In the genomic region with DNA sequence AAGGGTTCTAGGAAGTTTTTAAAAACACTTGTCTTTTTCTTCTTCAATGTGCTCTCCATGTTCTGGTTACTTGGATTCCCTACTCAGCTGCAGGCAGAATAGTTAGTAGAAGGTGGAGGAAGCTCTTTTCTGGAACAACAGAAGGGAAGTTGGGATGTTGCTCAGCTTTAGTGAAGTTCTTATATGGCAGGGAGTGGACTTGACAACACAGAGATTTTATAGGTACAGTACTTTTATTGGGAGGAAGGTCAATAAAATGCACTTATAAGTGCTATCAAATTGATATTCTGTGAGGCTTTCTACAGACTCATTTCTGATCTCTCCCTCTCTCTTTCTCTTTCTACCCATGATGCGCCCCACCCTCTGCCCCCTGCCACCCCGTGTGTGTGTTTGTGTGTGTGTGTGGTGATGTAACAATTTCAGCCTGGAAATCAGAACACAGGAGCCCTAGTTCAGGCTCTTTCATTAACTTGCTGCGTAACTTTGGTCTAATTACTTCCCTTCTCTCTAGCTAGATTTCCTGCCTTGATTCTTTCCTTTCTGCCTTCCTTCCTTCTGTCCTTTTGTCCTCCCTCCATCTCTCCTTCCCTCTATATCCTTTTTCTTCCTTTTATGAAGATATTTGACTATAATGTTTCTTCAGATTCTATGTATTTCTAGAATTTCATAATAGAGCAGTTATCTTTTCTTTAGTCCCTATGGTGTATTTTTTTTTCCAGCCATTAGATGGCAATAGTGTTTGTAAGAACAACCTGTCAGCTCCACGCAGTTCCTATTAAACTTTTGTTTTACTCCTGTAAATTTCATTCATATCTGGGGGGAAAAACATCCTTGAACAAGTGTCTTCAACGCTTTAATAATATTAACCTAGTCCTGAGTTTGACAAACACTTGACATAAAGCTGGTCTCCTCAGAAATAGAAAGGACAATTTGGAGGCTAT, we compare ENCODE assay signal across 10 cellular contexts. TPM values are rescaled to one million over a fixed set of nuclear protein-coding genes. Genes with fewer than 3 reads are reported as not detected.
A peak's percentile ranks its signal among the peaks of the same experiment; 100 is the strongest.
DNase-seq lines count a peak whose midpoint lies in the region; ATAC-seq and TF ChIP-seq lines count a peak whose summit lies in the region.
"Had no signal": no experiment of that assay in that cellular context is flagged by ENCODE, and none has a peak within 500 bp of the region (broad histone marks: within the 10 kb centered on the region; RNA-seq: fewer than 3 reads in every experiment).

No MANE protein-coding gene starts in this region.

- peak in 2 of 3 experiments; percentile 26 to 42 for TF ChIP-seq CTCF in esophagus muscularis mucosa (IDR thresholded peaks at IDR 0.05)
- TF ChIP-seq CTCF in tibial nerve (IDR thresholded peaks at IDR 0.05) = peak in 3 of 5 experiments; percentile 15 to 33 (median 25)

- WGBS in esophagus muscularis mucosa = 38% methylated on average over 5 of the region's 5 CpGs
- 37 to 39% methylated on average over 5 of the region's 5 CpGs for WGBS in tibial nerve, 2 donors

- TF ChIP-seq POLR2A in esophagus muscularis mucosa (IDR thresholded peaks at IDR 0.05; ENCODE audit: low read depth) (no peak), tibial nerve (IDR thresholded peaks at IDR 0.05) (no peak)

- peak overlapping the region; percentile 37 for H3K27ac Mint-ChIP-seq in activated naive CD8-positive, alpha-beta T cell
- no peak overlapping the region for H3K27ac Mint-ChIP-seq in activated naive CD8-positive, alpha-beta T cell treated with anti-CD3 and anti-CD28 coated beads, Interleukin-2, amount 50 U/mL, for 24 hours

- H3K27me3 ChIP-seq in esophagus muscularis mucosa (no peaks in the 10 kb centered on the region), tibial nerve (no peaks in the 10 kb centered on the region)
- H3K27me3 ChIP-seq: gastrocnemius medialis had no signal

- no peak for DNase-seq in activated naive CD8-positive, alpha-beta T cell treated with anti-CD3 and anti-CD28 coated beads, Interleukin-2, amount 50 U/mL, for 24 hours
- DNase-seq in NAMALWA (ENCODE audit: low spot score) = peak; percentile 18
- no peak for DNase-seq in esophagus muscularis mucosa (ENCODE audit: extremely low spot score)
- DNase-seq in tibial nerve (ENCODE audit: low spot score in 2 of 2) = no peak
- DNase-seq in substantia nigra (lab: John Stamatoyannopoulos, UW) = no peak
- no peak for DNase-seq in posterior cingulate gyrus
- DNase-seq in iPS-NIHi11 (ENCODE audit: low spot score) = no peak
- DNase-seq: gastrocnemius medialis; stimulated activated CD4-positive, alpha-beta T cell treated with anti-CD3 and anti-CD28 coated beads, Interleukin-2, amount 100 ng/mL, for 24 hours had no signal

- no peaks in the 10 kb centered on the region for H3K36me3 Mint-ChIP-seq in activated naive CD8-positive, alpha-beta T cell
- no peaks in the 10 kb centered on the region for H3K36me3 Mint-ChIP-seq in activated naive CD8-positive, alpha-beta T cell treated with anti-CD3 and anti-CD28 coated beads, Interleukin-2, amount 50 U/mL, for 24 hours (ENCODE audit: low read depth)

- H3K4me1 Mint-ChIP-seq in activated naive CD8-positive, alpha-beta T cell (ENCODE audit: low read depth) = peaks cover 16% of the 10 kb centered on the region
- H3K4me1 Mint-ChIP-seq in activated naive CD8-positive, alpha-beta T cell treated with anti-CD3 and anti-CD28 coated beads, Interleukin-2, amount 50 U/mL, for 24 hours = peaks cover 17% of the 10 kb centered on the region

- H3K9me3 Mint-ChIP-seq in activated naive CD8-positive, alpha-beta T cell (ENCODE audit: low read depth) = no peaks in the 10 kb centered on the region
- no peaks in the 10 kb centered on the region for H3K9me3 Mint-ChIP-seq in activated naive CD8-positive, alpha-beta T cell treated with anti-CD3 and anti-CD28 coated beads, Interleukin-2, amount 50 U/mL, for 24 hours

- H3K27ac ChIP-seq in esophagus muscularis mucosa (replicated peaks in 1 of 4) (no peak overlapping the region), tibial nerve (no peak overlapping the region), substantia nigra (ENCODE audit: low read depth, low read length, poor library complexity, severe bottlenecking) (no peak overlapping the region)
- H3K27ac ChIP-seq: gastrocnemius medialis had no signal

- H3K4me1 ChIP-seq in esophagus muscularis mucosa = no peaks in the 10 kb centered on the region
- H3K4me1 ChIP-seq in tibial nerve = no peaks in the 10 kb centered on the region
- H3K4me1 ChIP-seq: gastrocnemius medialis had no signal

- no peak for ATAC-seq in activated naive CD8-positive, alpha-beta T cell treated with anti-CD3 and anti-CD28 coated beads, Interleukin-2, amount 50 U/mL, for 24 hours
- ATAC-seq: gastrocnemius medialis had no signal

- TF ChIP-seq EP300 in esophagus muscularis mucosa (IDR thresholded peaks at IDR 0.05) = no peak
- TF ChIP-seq EP300 in tibial nerve (IDR thresholded peaks at IDR 0.05) = no peak

- peak overlapping the region; percentile 52 for H3K4me3 Mint-ChIP-seq in activated naive CD8-positive, alpha-beta T cell
- H3K4me3 Mint-ChIP-seq in activated naive CD8-positive, alpha-beta T cell treated with anti-CD3 and anti-CD28 coated beads, Interleukin-2, amount 50 U/mL, for 24 hours = no peak overlapping the region

- H3K27me3 Mint-ChIP-seq in activated naive CD8-positive, alpha-beta T cell = no peaks in the 10 kb centered on the region
- H3K27me3 Mint-ChIP-seq in activated naive CD8-positive, alpha-beta T cell treated with anti-CD3 and anti-CD28 coated beads, Interleukin-2, amount 50 U/mL, for 24 hours = no peaks in the 10 kb centered on the region

- H3K36me3 ChIP-seq in esophagus muscularis mucosa (peaks cover 0 to 16% (median 0%) of the 10 kb centered on the region in 4 donors), tibial nerve (no peaks in the 10 kb centered on the region)
- H3K36me3 ChIP-seq: gastrocnemius medialis had no signal

- intact Hi-C loops in esophagus muscularis mucosa (cut with DNase I) = no loop called here
- intact Hi-C loops in posterior cingulate gyrus (cut with DNase I) = no loop called here

- H3K4me3 ChIP-seq in esophagus muscularis mucosa = no peak overlapping the region
- H3K4me3 ChIP-seq in tibial nerve = no peak overlapping the region
- H3K4me3 ChIP-seq: gastrocnemius medialis had no signal

- H3K9me3 ChIP-seq in esophagus muscularis mucosa (no peaks in the 10 kb centered on the region), tibial nerve (no peaks in the 10 kb centered on the region)
- H3K9me3 ChIP-seq: gastrocnemius medialis had no signal

RNA-seq across cellular contexts. Expression of a gene that starts 37.1 kb away (rescaled TPM):
- total RNA-seq in esophagus muscularis mucosa (10 to 100 TPM; 35.7 to 84.9 (median 76.8) TPM), tibial nerve (10 to 100 TPM in 3 of 4 donors, 1 to 10 TPM in 1; 7.2 to 30.0 (median 24.1) TPM)
